2 cellular contexts compared by ENCODE assay signal in genomic region chr2:37633234-37633633, GRCh38.
TF ChIP-seq lines count a peak whose summit lies in the region.

No MANE protein-coding gene starts in this region.

TF ChIP-seq in liver, 16 proteins besides CTCF, POLR2A, EP300 and RAD21:
- peak; percentile 63 for TF ChIP-seq NR2F2 (IDR thresholded peaks at IDR 0.05)
- TF ChIP-seq FOXA1 (IDR thresholded peaks at IDR 0.05): no peak
TF ChIP-seq in liver: peak in this region for 1.

TF ChIP-seq in endothelial cell of umbilical vein, 7 proteins besides CTCF, POLR2A, EP300 and RAD21:
- TF ChIP-seq JUN (IDR thresholded peaks at IDR 0.05; ENCODE audit: borderline replicate concordance, insufficient read depth, insufficient read length, low read depth) (no peak), POLR2AphosphoS5 (IDR thresholded peaks at IDR 0.05; ENCODE audit: insufficient read depth, low read depth, low read length) (peak; percentile 48), EZH2 (IDR thresholded peaks at IDR 0.05; ENCODE audit: borderline replicate concordance, low read depth, low read length, severe bottlenecking) (no peak), GATA2 (IDR thresholded peaks at IDR 0.05; ENCODE audit: insufficient read depth, insufficient read length, low read depth, low read length) (peak; percentile 92), MYC (IDR thresholded peaks at IDR 0.05; ENCODE audit: low read depth, low read length) (no peak), MAX (IDR thresholded peaks at IDR 0.05; ENCODE audit: insufficient read depth, insufficient read length) (no peak), FOS (IDR thresholded peaks at IDR 0.05; ENCODE audit: borderline replicate concordance, insufficient read depth, low read length) (peak; percentile 57)
